In the genomic region with DNA sequence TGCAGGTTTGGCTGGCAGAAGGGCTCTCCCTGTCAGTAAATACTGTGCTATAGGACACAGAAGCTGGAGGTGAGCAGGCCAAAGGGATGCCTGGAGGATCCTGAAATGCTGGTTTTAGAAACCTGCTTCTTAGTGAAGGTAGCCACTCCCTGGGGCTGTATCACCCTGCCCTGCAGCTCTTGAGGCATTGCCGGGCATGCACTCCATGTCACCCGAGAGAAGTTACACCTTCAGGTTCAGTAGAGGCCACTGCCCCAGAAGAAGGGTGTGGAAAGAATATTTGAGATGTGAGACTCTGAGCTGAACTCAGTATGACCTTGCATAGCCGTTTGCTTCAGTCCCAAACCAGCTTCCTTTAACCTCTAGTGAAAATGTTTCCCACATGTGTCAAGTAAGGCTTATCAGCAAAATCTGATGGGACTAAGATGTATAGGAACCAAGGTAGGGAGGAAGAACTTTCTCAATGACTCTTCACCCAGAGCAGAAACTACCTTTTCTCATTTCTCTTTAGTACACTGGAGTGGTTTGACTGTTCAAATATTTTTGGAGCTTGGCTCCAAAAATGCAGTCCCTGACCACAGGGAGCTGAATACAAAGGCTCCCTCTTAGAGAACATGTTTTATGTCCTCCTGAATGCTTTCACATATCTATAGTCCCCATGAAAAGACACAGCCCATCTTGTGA, we compare ENCODE assay signal across 8 cellular contexts.
DNase-seq lines count a peak whose midpoint lies in the region; ATAC-seq and TF ChIP-seq lines count a peak whose summit lies in the region.

No MANE protein-coding gene starts in this region.

- H3K27ac Mint-ChIP-seq in glutamatergic neuron (ENCODE audit: unreplicated experiment), result no peak overlapping the region

- peak; percentile 40 for ATAC-seq in GM19463 (IDR thresholded peaks at IDR 0.05; ENCODE audit: unreplicated experiment)
- ATAC-seq in HG03565 (IDR thresholded peaks at IDR 0.05; ENCODE audit: unreplicated experiment), result peak; percentile 55
- ATAC-seq in left colon, result peak; percentile 46

- H3K9me3 Mint-ChIP-seq in glutamatergic neuron (ENCODE audit: unreplicated experiment), result peaks cover 4% of the 10 kb centered on the region

- peak; percentile 68 for DNase-seq in ELF-1 (ENCODE audit: low read depth, low spot score)
- DNase-seq in left colon, result no peak
- DNase-seq in OCI-M2 (lab: John Stamatoyannopoulos, UW; ENCODE audit: unreplicated experiment), result no peak
- DNase-seq in hypothalamus (lab: John Stamatoyannopoulos, UW), result no peak
- DNase-seq in glutamatergic neuron, result no peak
- DNase-seq in NCI-H524 treated with DMSO at 0.1 percent for 48 hours (lab: John Stamatoyannopoulos, UW), result no peak

- H3K4me3 Mint-ChIP-seq in glutamatergic neuron (ENCODE audit: unreplicated experiment), result no peak overlapping the region

- intact Hi-C loops in left colon (cut with DNase I, micrococcal nuclease), result no loop called here

- peaks cover 9% of the 10 kb centered on the region for H3K4me1 Mint-ChIP-seq in glutamatergic neuron (ENCODE audit: low read depth, unreplicated experiment)

- H3K27me3 Mint-ChIP-seq in glutamatergic neuron (ENCODE audit: unreplicated experiment), result peaks cover under 1% of the 10 kb centered on the region

- peaks cover 7% of the 10 kb centered on the region for H3K36me3 Mint-ChIP-seq in glutamatergic neuron (ENCODE audit: unreplicated experiment)

- no peak for TF ChIP-seq CTCF in glutamatergic neuron (IDR thresholded peaks at IDR 0.05; ENCODE audit: partially characterized antibody, unreplicated experiment)
